11 cellular contexts compared by ENCODE assay signal in the genomic region with DNA sequence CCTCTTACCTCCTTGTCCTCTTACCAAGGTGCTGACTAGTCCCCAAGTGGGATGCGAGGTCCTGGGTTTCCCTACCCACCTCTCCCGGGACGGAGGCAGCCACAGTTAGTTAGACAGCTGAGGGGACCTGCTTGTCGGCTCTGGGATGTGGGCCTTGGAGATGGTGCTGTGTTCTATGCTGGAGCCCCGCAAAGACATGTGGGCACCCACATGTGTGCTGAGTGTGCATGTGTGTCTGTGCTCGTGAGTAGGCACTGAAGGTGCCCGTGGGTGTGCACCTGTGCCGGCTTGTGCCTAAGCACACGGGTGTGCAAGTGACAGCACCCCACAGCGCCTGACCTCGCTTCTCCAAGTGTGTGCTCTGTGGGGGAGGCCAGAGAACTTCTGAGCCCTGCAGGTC.
DNase-seq lines count a peak whose midpoint lies in the region; ATAC-seq, FAIRE-seq and TF ChIP-seq lines count a peak whose summit lies in the region.
"Had no signal": no experiment of that assay in that cellular context is flagged by ENCODE, and none has a peak within 500 bp of the region (broad histone marks: within the 10 kb centered on the region; RNA-seq: fewer than 3 reads in every experiment).

No MANE protein-coding gene starts in this region.

- H3K4me3 ChIP-seq in A549 = peak overlapping the region; percentile 55; the same call in 2 of the 3 replicates
- H3K4me3 ChIP-seq in H7 (ENCODE audit: insufficient read depth, low read depth, low read length) = peak overlapping the region; percentile 47

- no peak; a peak in 1 of 6 replicates for ATAC-seq in A549
- ATAC-seq: Panc1 had no signal

- POLR2A ChIA-PET in A549 (lab: Yijun Ruan, JAX) = no interaction called here

- H3K4me1 Mint-ChIP-seq in nephron progenitor cell = peaks cover 23% of the 10 kb centered on the region

- TF ChIP-seq POLR2A in A549 (IDR thresholded peaks at IDR 0.05; ENCODE audit: low read length) = no peak

- no peak for TF ChIP-seq CTCF in A549 (IDR thresholded peaks at IDR 0.05)
- TF ChIP-seq CTCF in nephron progenitor cell (IDR thresholded peaks at IDR 0.05) = no peak

- CTCF ChIA-PET in A549 (lab: Yijun Ruan, JAX) = interaction anchor here (1.2 to 2.2 kb wide), 4 partner anchors 9 to 139 kb away, joined by 3 to 13 read pairs (median 6); no protein-coding TSS in a partner anchor

- no peak for DNase-seq in A549 (ENCODE audit: low read depth in 1 of 2, low spot score in 1 of 2)
- DNase-seq in H7 = no peak
- peak in 26 of 61 donors; percentile 7 to 64 (median 36) for DNase-seq in caudate nucleus (lab: John Stamatoyannopoulos, UW)
- no peak for DNase-seq in nephron progenitor cell
- no peak for DNase-seq in NCI-H1105 (lab: John Stamatoyannopoulos, UW)
- DNase-seq in OCI-M2 (lab: John Stamatoyannopoulos, UW; ENCODE audit: unreplicated experiment) = no peak
- DNase-seq in NCI-H1048 (lab: John Stamatoyannopoulos, UW) = no peak
- DNase-seq in NCI-H146 (lab: John Stamatoyannopoulos, UW) = no peak
- DNase-seq: activated CD8-positive, alpha-beta memory T cell treated with anti-CD3 and anti-CD28 coated beads for 24 hours had no signal

- peak overlapping the region; percentile 99 for H3K4me2 ChIP-seq in A549

- 83% methylated on average over 11 of the region's 11 CpGs for WGBS in A549 (ENCODE audit: missing lambda C conversion rate)

- H3K36me3 ChIP-seq in H7 (replicated peaks; ENCODE audit: control insufficient read depth, insufficient read depth, low read length) = no peaks in the 10 kb centered on the region

- H3K9me3 Mint-ChIP-seq in nephron progenitor cell = no peaks in the 10 kb centered on the region

- H3K4me3 Mint-ChIP-seq in nephron progenitor cell = peak overlapping the region; percentile 73

- H3K36me3 Mint-ChIP-seq in nephron progenitor cell (ENCODE audit: low read depth) = no peaks in the 10 kb centered on the region

- peak overlapping the region in 1 of 2 experiments; percentile 77; a peak in 3 of 6 replicates for H3K27ac ChIP-seq in A549
- H3K27ac ChIP-seq in caudate nucleus (ENCODE audit: low read depth, low read length) = peak overlapping the region; percentile 1

- H3K4me1 ChIP-seq in A549 = peaks cover 9% of the 10 kb centered on the region; the same call in 2 of the 3 replicates

- no peaks in the 10 kb centered on the region for H3K9me3 ChIP-seq in A549

- no peak for FAIRE-seq in A549 (lab: Jason Lieb, UNC)

- no peak overlapping the region for H3K27ac Mint-ChIP-seq in nephron progenitor cell
- H3K27ac Mint-ChIP-seq: dendritic cell treated with granulocyte-macrophage colony-stimulating factor and Interleukin-4, amounts not matched to agents 40 ng/mL and 50 ng/mL, for 4 days had no signal

- no peak for TF ChIP-seq RAD21 in A549 (conservative IDR thresholded peaks at IDR 0.05 in 1 of 2, IDR thresholded peaks at IDR 0.05 in 1 of 2)

- no peak for TF ChIP-seq EP300 in A549 (IDR thresholded peaks at IDR 0.05)

- H3K27me3 ChIP-seq in H7 (ENCODE audit: control insufficient read depth, insufficient read depth, low read length) = peaks cover 10% of the 10 kb centered on the region

- peaks cover 75% of the 10 kb centered on the region for H3K27me3 Mint-ChIP-seq in nephron progenitor cell (ENCODE audit: low read depth, poor library complexity)

TF ChIP-seq in A549, 52 proteins besides CTCF, POLR2A, EP300 and RAD21:
- TF ChIP-seq ZFP36 (IDR thresholded peaks at IDR 0.05; ENCODE audit: borderline replicate concordance, partially characterized antibody) (no peak), JUN (IDR thresholded peaks at IDR 0.05) (no peak), BCL3 (IDR thresholded peaks at IDR 0.05) (no peak), RNF2 (IDR thresholded peaks at IDR 0.05; ENCODE audit: borderline replicate concordance, low read depth) (no peak), CHD2 (IDR thresholded peaks at IDR 0.05; ENCODE audit: low read length, partially characterized antibody) (no peak), PHF8 (IDR thresholded peaks at IDR 0.05; ENCODE audit: borderline replicate concordance, low read depth) (no peak), HOXA7 (CRISPR knock-in tag; IDR thresholded peaks at IDR 0.05) (no peak), REST (IDR thresholded peaks at IDR 0.05) (no peak)
